Comparison of ENCODE assay signal across 1 cellular context in the genomic region with DNA sequence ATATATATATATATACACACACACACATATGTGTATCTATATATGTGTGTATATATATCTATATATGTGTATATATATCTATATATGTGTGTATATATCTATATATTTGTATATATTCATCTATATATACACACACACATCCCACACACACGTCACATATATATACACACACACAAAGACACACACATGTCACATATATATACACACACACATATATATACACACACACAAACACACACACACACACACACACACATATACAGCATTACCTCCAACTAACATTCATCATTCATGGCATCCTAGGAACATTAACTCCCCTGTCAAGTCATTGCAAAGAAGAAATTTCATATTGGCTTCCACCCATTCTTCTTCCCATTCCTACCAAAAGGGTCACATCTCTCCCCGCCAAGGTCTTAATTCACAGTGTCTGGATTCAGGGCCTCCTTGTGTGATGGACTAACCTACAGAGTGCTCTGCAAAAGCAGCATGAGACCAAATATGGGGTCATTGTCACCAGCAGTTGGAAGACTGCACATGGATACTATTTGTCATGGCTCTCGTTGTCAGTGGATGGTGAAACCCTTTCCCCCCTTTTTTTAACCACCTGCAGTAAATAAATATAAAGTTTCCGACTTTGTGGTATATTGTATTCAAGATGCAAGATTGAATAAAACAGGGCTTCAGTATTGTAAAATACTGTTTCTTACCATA.
TF ChIP-seq lines count a peak whose summit lies in the region.

No MANE protein-coding gene starts in this region.

TF ChIP-seq in HepG2, 621 proteins besides CTCF, POLR2A, EP300 and RAD21 (continued from another document):
- TF ChIP-seq, protein P1, sequence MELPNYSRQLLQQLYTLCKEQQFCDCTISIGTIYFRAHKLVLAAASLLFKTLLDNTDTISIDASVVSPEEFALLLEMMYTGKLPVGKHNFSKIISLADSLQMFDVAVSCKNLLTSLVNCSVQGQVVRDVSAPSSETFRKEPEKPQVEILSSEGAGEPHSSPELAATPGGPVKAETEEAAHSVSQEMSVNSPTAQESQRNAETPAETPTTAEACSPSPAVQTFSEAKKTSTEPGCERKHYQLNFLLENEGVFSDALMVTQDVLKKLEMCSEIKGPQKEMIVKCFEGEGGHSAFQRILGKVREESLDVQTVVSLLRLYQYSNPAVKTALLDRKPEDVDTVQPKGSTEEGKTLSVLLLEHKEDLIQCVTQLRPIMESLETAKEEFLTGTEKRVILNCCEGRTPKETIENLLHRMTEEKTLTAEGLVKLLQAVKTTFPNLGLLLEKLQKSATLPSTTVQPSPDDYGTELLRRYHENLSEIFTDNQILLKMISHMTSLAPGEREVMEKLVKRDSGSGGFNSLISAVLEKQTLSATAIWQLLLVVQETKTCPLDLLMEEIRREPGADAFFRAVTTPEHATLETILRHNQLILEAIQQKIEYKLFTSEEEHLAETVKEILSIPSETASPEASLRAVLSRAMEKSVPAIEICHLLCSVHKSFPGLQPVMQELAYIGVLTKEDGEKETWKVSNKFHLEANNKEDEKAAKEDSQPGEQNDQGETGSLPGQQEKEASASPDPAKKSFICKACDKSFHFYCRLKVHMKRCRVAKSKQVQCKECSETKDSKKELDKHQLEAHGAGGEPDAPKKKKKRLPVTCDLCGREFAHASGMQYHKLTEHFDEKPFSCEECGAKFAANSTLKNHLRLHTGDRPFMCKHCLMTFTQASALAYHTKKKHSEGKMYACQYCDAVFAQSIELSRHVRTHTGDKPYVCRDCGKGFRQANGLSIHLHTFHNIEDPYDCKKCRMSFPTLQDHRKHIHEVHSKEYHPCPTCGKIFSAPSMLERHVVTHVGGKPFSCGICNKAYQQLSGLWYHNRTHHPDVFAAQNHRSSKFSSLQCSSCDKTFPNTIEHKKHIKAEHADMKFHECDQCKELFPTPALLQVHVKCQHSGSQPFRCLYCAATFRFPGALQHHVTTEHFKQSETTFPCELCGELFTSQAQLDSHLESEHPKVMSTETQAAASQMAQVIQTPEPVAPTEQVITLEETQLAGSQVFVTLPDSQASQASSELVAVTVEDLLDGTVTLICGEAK (IDR thresholded peaks at IDR 0.05) = 0 out of 2 replicates have a peak, but pooled peaks have one; percentile 29
- TF ChIP-seq, protein P1 (CRISPR knock-in tag; IDR thresholded peaks at IDR 0.05) = no peak
- TF ChIP-seq LCORL (IDR thresholded peaks at IDR 0.05) = no peak
- no peak for TF ChIP-seq LCORL (CRISPR knock-in tag; IDR thresholded peaks at IDR 0.05)
- TF ChIP-seq MATR3 (CRISPR knock-in tag; IDR thresholded peaks at IDR 0.05) = no peak
- peak; percentile 34; the same call in 1 of the 2 replicates for TF ChIP-seq ZNF430 (CRISPR knock-in tag; IDR thresholded peaks at IDR 0.05)
- TF ChIP-seq NBN (conservative IDR thresholded peaks at IDR 0.05) = peak; percentile 92; the same call in 1 of the 2 replicates
- TF ChIP-seq, protein P2, sequence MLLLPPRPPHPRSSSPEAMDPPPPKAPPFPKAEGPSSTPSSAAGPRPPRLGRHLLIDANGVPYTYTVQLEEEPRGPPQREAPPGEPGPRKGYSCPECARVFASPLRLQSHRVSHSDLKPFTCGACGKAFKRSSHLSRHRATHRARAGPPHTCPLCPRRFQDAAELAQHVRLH (CRISPR knock-in tag; IDR thresholded peaks at IDR 0.05; ENCODE audit: borderline replicate concordance, low read depth) = peak; percentile 3; the same call in 1 of the 2 replicates
- no peak for TF ChIP-seq HDAC6 (IDR thresholded peaks at IDR 0.05; ENCODE audit: low read depth, low read length)
- TF ChIP-seq TEAD3 (CRISPR knock-in tag; optimal IDR thresholded peaks at IDR 0.05; ENCODE audit: borderline replicate concordance) = no peak
- no peak for TF ChIP-seq SP1 (IDR thresholded peaks at IDR 0.05)
- no peak for TF ChIP-seq SP1 (CRISPR knock-in tag; IDR thresholded peaks at IDR 0.05)
- no peak for TF ChIP-seq ZNF205 (CRISPR knock-in tag; IDR thresholded peaks at IDR 0.05)
- TF ChIP-seq MZF1 (CRISPR knock-in tag; IDR thresholded peaks at IDR 0.05; ENCODE audit: borderline replicate concordance) = no peak
- TF ChIP-seq, protein P3, sequence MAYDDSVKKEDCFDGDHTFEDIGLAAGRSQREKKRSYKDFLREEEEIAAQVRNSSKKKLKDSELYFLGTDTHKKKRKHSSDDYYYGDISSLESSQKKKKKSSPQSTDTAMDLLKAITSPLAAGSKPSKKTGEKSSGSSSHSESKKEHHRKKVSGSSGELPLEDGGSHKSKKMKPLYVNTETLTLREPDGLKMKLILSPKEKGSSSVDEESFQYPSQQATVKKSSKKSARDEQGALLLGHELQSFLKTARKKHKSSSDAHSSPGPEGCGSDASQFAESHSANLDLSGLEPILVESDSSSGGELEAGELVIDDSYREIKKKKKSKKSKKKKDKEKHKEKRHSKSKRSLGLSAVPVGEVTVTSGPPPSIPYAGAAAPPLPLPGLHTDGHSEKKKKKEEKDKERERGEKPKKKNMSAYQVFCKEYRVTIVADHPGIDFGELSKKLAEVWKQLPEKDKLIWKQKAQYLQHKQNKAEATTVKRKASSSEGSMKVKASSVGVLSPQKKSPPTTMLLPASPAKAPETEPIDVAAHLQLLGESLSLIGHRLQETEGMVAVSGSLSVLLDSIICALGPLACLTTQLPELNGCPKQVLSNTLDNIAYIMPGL (CRISPR knock-in tag; IDR thresholded peaks at IDR 0.05; ENCODE audit: borderline replicate concordance in 1 of 2, low read depth in 1 of 2) = no peak
